In genomic region chr12:67434653-67435375, GRCh38 we compare ENCODE assay signal across 10 cellular contexts.
DNase-seq lines count a peak whose midpoint lies in the region.
"Had no signal": no experiment of that assay in that cellular context is flagged by ENCODE, and none has a peak within 500 bp of the region (broad histone marks: within the 10 kb centered on the region; RNA-seq: fewer than 3 reads in every experiment).

No MANE protein-coding gene starts in this region.

- no peaks in the 10 kb centered on the region for H3K27me3 ChIP-seq in skeletal muscle tissue (ENCODE audit: control insufficient read depth in 3 of 3, insufficient read depth in 3 of 3, low read length in 3 of 3)

- no peaks in the 10 kb centered on the region for H3K9me3 ChIP-seq in skeletal muscle tissue (ENCODE audit: control insufficient read depth in 3 of 3, low read length in 3 of 3)

- H3K4me3 ChIP-seq in skeletal muscle tissue (ENCODE audit: low read length in 3 of 3), result peak overlapping the region in 1 of 3 donors; percentile 7

- H3K9ac ChIP-seq in skeletal muscle tissue (ENCODE audit: low read depth in 1 of 3, low read length in 3 of 3), result peak overlapping the region in 1 of 3 donors; percentile 27

- no peaks in the 10 kb centered on the region for H3K36me3 ChIP-seq in skeletal muscle tissue (ENCODE audit: control insufficient read depth in 3 of 3, insufficient read depth in 3 of 3, low read length in 3 of 3)

- peaks cover 16 to 40% (median 24%) of the 10 kb centered on the region in 3 donors for H3K4me1 ChIP-seq in skeletal muscle tissue (ENCODE audit: control insufficient read depth in 3 of 3, insufficient read depth in 3 of 3, low read length in 3 of 3)

- peak overlapping the region; percentile 62 for H3K27ac ChIP-seq in skeletal muscle tissue (ENCODE audit: low read depth, low read length)

- DNase-seq in GM04504 (ENCODE audit: low read depth) (peak; percentile 93), T1000 (lab: John Stamatoyannopoulos, UW) (peak; percentile 66), foreskin melanocyte (peak; percentile 99), DMS153 (lab: John Stamatoyannopoulos, UW) (no peak), NCI-H524 treated with DMSO at 0.1 percent for 48 hours (lab: John Stamatoyannopoulos, UW) (no peak), HuH-7.5 (ENCODE audit: low spot score) (no peak), SIG-M5 treated with dmso at 0.1 percent for 504 hours (lab: John Stamatoyannopoulos, UW; ENCODE audit: unreplicated experiment) (no peak)
- DNase-seq: activated CD4-positive, alpha-beta T cell treated with anti-CD3 and anti-CD28 coated beads for 1 hour; NCI-H1930 had no signal

Comparison
In these comparisons a context has a peak if more than half of its experiments do, and no peak if none do; other contexts are left out.
1. DNase-seq: peak in GM04504 (single experiment), T1000 (single experiment) and foreskin melanocyte (single experiment); none in DMS153 (single experiment), NCI-H524 treated with DMSO at 0.1 percent for 48 hours (single experiment), HuH-7.5 (single experiment) and SIG-M5 treated with dmso at 0.1 percent for 504 hours (single experiment).